ENCODE assay signal across 1 cellular context in genomic region chr6:44625996-44626395, GRCh38.
TF ChIP-seq lines count a peak whose summit lies in the region.

No MANE protein-coding gene starts in this region.

TF ChIP-seq in HEK293, 187 proteins besides CTCF, POLR2A, EP300 and RAD21 (continued from another document):
- TF ChIP-seq REST (tag by site-specific recombination; IDR thresholded peaks at IDR 0.05) (no peak), IKZF3 (tag by site-specific recombination; IDR thresholded peaks at IDR 0.05) (no peak), ZBTB26 (tag by site-specific recombination; optimal IDR thresholded peaks at IDR 0.05) (peak; percentile 22), ZNF221 (tag by site-specific recombination; IDR thresholded peaks at IDR 0.05; ENCODE audit: borderline replicate concordance) (no peak), BCL11B (tag by site-specific recombination; IDR thresholded peaks at IDR 0.05; ENCODE audit: low read depth) (no peak), PRDM4 (tag by site-specific recombination; IDR thresholded peaks at IDR 0.05) (no peak), ZNF76 (tag by site-specific recombination; IDR thresholded peaks at IDR 0.05; ENCODE audit: borderline replicate concordance, low read depth) (no peak), OSR2 (tag by site-specific recombination; IDR thresholded peaks at IDR 0.05) (no peak), ZNF366 (tag by site-specific recombination; conservative IDR thresholded peaks at IDR 0.05) (no peak), EGR2 (tag by site-specific recombination; IDR thresholded peaks at IDR 0.05; ENCODE audit: low read depth) (peak; percentile 85), ZFHX2 (tag by site-specific recombination; conservative IDR thresholded peaks at IDR 0.05) (peak; percentile 95), ZNF248 (tag by site-specific recombination; IDR thresholded peaks at IDR 0.05) (0 out of 2 replicates have a peak, but pooled peaks have one; percentile 35), ZNF26 (tag by site-specific recombination; IDR thresholded peaks at IDR 0.05) (no peak)
- TF ChIP-seq, protein P1, sequence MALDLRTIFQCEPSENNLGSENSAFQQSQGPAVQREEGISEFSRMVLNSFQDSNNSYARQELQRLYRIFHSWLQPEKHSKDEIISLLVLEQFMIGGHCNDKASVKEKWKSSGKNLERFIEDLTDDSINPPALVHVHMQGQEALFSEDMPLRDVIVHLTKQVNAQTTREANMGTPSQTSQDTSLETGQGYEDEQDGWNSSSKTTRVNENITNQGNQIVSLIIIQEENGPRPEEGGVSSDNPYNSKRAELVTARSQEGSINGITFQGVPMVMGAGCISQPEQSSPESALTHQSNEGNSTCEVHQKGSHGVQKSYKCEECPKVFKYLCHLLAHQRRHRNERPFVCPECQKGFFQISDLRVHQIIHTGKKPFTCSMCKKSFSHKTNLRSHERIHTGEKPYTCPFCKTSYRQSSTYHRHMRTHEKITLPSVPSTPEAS (tag by site-specific recombination; IDR thresholded peaks at IDR 0.05): peak; percentile 98
- TF ChIP-seq, protein P2, sequence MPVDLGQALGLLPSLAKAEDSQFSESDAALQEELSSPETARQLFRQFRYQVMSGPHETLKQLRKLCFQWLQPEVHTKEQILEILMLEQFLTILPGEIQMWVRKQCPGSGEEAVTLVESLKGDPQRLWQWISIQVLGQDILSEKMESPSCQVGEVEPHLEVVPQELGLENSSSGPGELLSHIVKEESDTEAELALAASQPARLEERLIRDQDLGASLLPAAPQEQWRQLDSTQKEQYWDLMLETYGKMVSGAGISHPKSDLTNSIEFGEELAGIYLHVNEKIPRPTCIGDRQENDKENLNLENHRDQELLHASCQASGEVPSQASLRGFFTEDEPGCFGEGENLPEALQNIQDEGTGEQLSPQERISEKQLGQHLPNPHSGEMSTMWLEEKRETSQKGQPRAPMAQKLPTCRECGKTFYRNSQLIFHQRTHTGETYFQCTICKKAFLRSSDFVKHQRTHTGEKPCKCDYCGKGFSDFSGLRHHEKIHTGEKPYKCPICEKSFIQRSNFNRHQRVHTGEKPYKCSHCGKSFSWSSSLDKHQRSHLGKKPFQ (tag by site-specific recombination; IDR thresholded peaks at IDR 0.05): no peak
